1 cellular context compared by ENCODE assay signal in genomic region chr6:57048577-57048976, GRCh38.
TF ChIP-seq lines count a peak whose summit lies in the region.

No MANE protein-coding gene starts in this region.

TF ChIP-seq in GM12878, 131 proteins besides CTCF, POLR2A, EP300 and RAD21:
- TF ChIP-seq HSF1 (IDR thresholded peaks at IDR 0.05; ENCODE audit: low read depth, low read length) (no peak), POLR2AphosphoS2 (IDR thresholded peaks at IDR 0.05; ENCODE audit: low read depth, low read length) (no peak)
TF ChIP-seq in GM12878: peak in this region for 0.
